Comparison of ENCODE assay signal across 8 cellular contexts in the genomic region with DNA sequence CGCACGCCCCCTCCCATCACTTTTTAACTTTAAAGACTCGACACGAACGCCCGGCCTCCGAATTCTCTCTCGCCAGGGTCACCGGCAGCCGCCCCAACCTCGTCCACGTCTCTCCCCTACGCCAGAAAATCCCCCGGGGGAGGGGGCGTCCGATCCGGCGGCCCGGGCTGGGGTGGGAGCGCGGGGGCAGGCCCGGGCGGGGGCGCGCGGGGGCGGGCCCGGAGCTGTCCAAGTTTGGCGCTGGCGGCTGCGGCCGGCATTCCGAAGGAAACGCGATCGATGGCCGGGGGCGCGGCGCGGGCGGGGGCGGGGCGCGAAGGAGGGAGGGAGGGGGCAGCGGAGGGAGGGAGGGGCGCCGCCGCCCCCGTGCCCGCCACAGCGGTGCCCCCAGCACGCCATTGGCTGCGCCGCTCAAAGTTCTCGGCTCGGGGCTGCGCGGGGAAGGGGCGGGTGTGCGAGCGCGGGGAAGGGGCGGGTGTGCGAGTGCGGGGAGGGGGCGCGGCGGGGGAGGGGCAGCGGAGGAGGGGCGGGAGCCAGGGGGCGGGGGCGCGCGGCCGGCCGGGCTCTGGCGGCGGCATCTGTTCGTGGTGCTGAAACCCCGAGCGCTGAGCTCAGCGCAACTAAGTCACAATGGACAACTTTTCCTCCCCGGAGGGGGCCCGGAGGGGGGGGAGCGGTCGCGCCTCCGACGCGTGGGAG. TPM values are rescaled to one million over a fixed set of nuclear protein-coding genes. Genes with fewer than 3 reads are reported as not detected.
A peak's percentile ranks its signal among the peaks of the same experiment; 100 is the strongest.
DNase-seq lines count a peak whose midpoint lies in the region; ATAC-seq and TF ChIP-seq lines count a peak whose summit lies in the region.

No MANE protein-coding gene starts in this region.

- H3K4me3 ChIP-seq in RWPE2 (ENCODE audit: severe bottlenecking) (peak overlapping the region; percentile 40), gastroesophageal sphincter (peak overlapping the region; percentile 27 to 70)

- no peak overlapping the region for H3K27ac ChIP-seq in RWPE2 (ENCODE audit: poor library complexity, severe bottlenecking)
- H3K27ac ChIP-seq in gastroesophageal sphincter = peak overlapping the region in 3 of 4 donors; percentile 77 to 87 (median 84)

- no peak for TF ChIP-seq EP300 in gastroesophageal sphincter (IDR thresholded peaks at IDR 0.05)

- TF ChIP-seq CTCF in RWPE2 (IDR thresholded peaks at IDR 0.05; ENCODE audit: poor library complexity, severe bottlenecking) (no peak), gastroesophageal sphincter (IDR thresholded peaks at IDR 0.05) (no peak)

- H3K36me3 ChIP-seq in RWPE2 (ENCODE audit: low read depth) (no peaks in the 10 kb centered on the region), gastroesophageal sphincter (no peaks in the 10 kb centered on the region)

- H3K9me3 ChIP-seq in RWPE2 (ENCODE audit: severe bottlenecking) (no peaks in the 10 kb centered on the region), gastroesophageal sphincter (no peaks in the 10 kb centered on the region)

- TF ChIP-seq POLR2A in gastroesophageal sphincter (IDR thresholded peaks at IDR 0.05) = no peak

- no CpG with 5 or more reads among the region's 91 CpGs for WGBS in gastroesophageal sphincter (ENCODE audit: low coverage in 1 of 2), 2 donors

- ATAC-seq in RWPE2 (ENCODE audit: low read depth) (no peak), gastroesophageal sphincter (peak; percentile 46), GM21360 (IDR thresholded peaks at IDR 0.05; ENCODE audit: unreplicated experiment) (no peak)

- peaks cover 66% of the 10 kb centered on the region for H3K27me3 ChIP-seq in RWPE2 (ENCODE audit: insufficient read depth, poor library complexity, severe bottlenecking)
- peaks cover 92% of the 10 kb centered on the region for H3K27me3 ChIP-seq in gastroesophageal sphincter

- peak; percentile 19 for DNase-seq in EH (ENCODE audit: low read depth)
- no peak for DNase-seq in RWPE2 (ENCODE audit: low spot score)
- DNase-seq in putamen (ENCODE audit: low spot score) = peak; percentile 52
- no peak for DNase-seq in activated CD8-positive, alpha-beta memory T cell treated with anti-CD3 and anti-CD28 coated beads, Interleukin-2, amount 50 U/mL, for 4 hours
- DNase-seq in activated CD8-positive, alpha-beta memory T cell treated with anti-CD3 and anti-CD28 coated beads for 24 hours = no peak
- no peak for DNase-seq in stimulated activated CD4-positive, alpha-beta T cell treated with anti-CD3 and anti-CD28 coated beads, Interleukin-2, amount 100 ng/mL, for 48 hours

- H3K4me1 ChIP-seq in RWPE2 (ENCODE audit: insufficient read depth, poor library complexity, severe bottlenecking) = no peaks in the 10 kb centered on the region
- peaks cover 0 to 51% (median 24%) of the 10 kb centered on the region in 3 donors for H3K4me1 ChIP-seq in gastroesophageal sphincter

RNA-seq across cellular contexts. Expression of a gene that starts 2.4 kb away (rescaled TPM):
- 1 to 10 TPM in 3 of 4 donors, under 1 TPM in 1; 0.31 to 5.1 (median 1.4) TPM for total RNA-seq in gastroesophageal sphincter

Comparison
In these comparisons a context has a peak if more than half of its experiments do, and no peak if none do; other contexts are left out.
1. DNase-seq: peak in EH (single experiment) and putamen (single experiment); none in RWPE2 (single experiment), activated CD8-positive, alpha-beta memory T cell treated with anti-CD3 and anti-CD28 coated beads, Interleukin-2, amount 50 U/mL, for 4 hours (single experiment), activated CD8-positive, alpha-beta memory T cell treated with anti-CD3 and anti-CD28 coated beads for 24 hours (single experiment) and stimulated activated CD4-positive, alpha-beta T cell treated with anti-CD3 and anti-CD28 coated beads, Interleukin-2, amount 100 ng/mL, for 48 hours (0 of 2).